8 cellular contexts compared by ENCODE assay signal in the genomic region with DNA sequence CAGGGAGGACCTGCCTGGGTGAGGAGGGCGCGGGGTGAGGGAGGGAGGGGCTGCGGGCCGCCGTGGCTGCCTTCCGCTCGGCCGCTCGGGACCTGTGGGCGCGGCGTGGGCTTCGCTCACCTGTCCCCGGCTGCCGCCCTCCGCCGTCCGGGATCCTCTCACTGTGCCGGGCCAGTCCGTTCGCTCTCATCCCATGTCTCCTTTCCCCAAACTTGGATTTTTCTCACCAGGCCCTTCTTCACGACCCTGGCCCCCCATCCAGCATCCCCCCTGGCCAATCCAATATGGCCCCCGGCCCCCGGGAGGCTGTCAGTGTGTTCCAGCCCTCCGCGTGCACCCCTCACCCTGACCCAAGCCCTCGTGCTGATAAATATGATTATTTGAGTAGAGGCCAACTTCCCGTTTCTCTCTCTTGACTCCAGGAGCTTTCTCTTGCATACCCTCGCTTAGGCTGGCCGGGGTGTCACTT. TPM values are rescaled to one million over a fixed set of nuclear protein-coding genes. Genes with fewer than 3 reads are reported as not detected.
DNase-seq lines count a peak whose midpoint lies in the region; ATAC-seq and TF ChIP-seq lines count a peak whose summit lies in the region.

No MANE protein-coding gene starts in this region.

- TF ChIP-seq CTCF in WERI-Rb-1 (IDR thresholded peaks at IDR 0.05; ENCODE audit: low read depth, low read length) (no peak), cardiac muscle cell (IDR thresholded peaks at IDR 0.05; ENCODE audit: low read depth, low read length) (no peak), gastrocnemius medialis (IDR thresholded peaks at IDR 0.05 in 4 of 5, conservative IDR thresholded peaks at IDR 0.05 in 1 of 5) (no peak)

- H3K27ac ChIP-seq in WERI-Rb-1: peak overlapping the region; percentile 88
- peak overlapping the region; percentile 66 for H3K27ac ChIP-seq in cardiac muscle cell
- H3K27ac ChIP-seq in gastrocnemius medialis: peak overlapping the region; percentile 91 to 98 (median 96)

- no peak for TF ChIP-seq POLR2A in gastrocnemius medialis (IDR thresholded peaks at IDR 0.05)

- peak overlapping the region; percentile 81 for H3K4me3 ChIP-seq in WERI-Rb-1 (ENCODE audit: low read depth, low read length)
- H3K4me3 ChIP-seq in cardiac muscle cell: peak overlapping the region; percentile 84
- H3K4me3 ChIP-seq in gastrocnemius medialis: peak overlapping the region; percentile 80 to 94 (median 86)

- peak; percentile 19 for ATAC-seq in HG02870 (IDR thresholded peaks at IDR 0.05; ENCODE audit: unreplicated experiment)
- peak; percentile 30 to 47 for ATAC-seq in gastrocnemius medialis
- ATAC-seq in GM19328 (IDR thresholded peaks at IDR 0.05; ENCODE audit: unreplicated experiment): no peak
- ATAC-seq in HG03442 (IDR thresholded peaks at IDR 0.05; ENCODE audit: unreplicated experiment): no peak

- in situ Hi-C loops in ACHN (cut with HindIII; ENCODE audit: low pct_ligation_motif_present, low pct_unique_long_range_greater_than_20kb, low sequenced_read_pairs) (no loop called here), gastrocnemius medialis (cut with MboI; ENCODE audit: low sequenced_read_pairs in 4 of 4) (loop anchor here in 1 of 4 donors (10.0 kb wide), 1 partner anchor 55 kb away; no protein-coding TSS in a partner anchor)

- H3K4me1 ChIP-seq in cardiac muscle cell (ENCODE audit: low read depth) (peaks cover 19% of the 10 kb centered on the region), gastrocnemius medialis (peaks cover 17 to 33% of the 10 kb centered on the region in 2 donors)

- intact Hi-C loops in gastrocnemius medialis (cut with DNase I; ENCODE audit: low total_unique reads): loop anchor here (2.0 to 5.0 kb wide), 2 partner anchors 21 to 47 kb away; no protein-coding TSS in a partner anchor

- DNase-seq in ACHN (peak; percentile 9), WERI-Rb-1 (no peak), cardiac muscle cell (ENCODE audit: low read depth in 1 of 2, low spot score in 1 of 2) (no peak), gastrocnemius medialis (no peak), NCI-H526 (lab: John Stamatoyannopoulos, UW) (no peak)

- H3K27me3 ChIP-seq in WERI-Rb-1 (ENCODE audit: insufficient read depth, low read depth, severe bottlenecking) (no peaks in the 10 kb centered on the region), cardiac muscle cell (no peaks in the 10 kb centered on the region), gastrocnemius medialis (no peaks in the 10 kb centered on the region)

- H3K36me3 ChIP-seq in WERI-Rb-1 (peaks cover 29% of the 10 kb centered on the region), cardiac muscle cell (no peaks in the 10 kb centered on the region), gastrocnemius medialis (no peaks in the 10 kb centered on the region)

- H3K9me3 ChIP-seq in WERI-Rb-1 (ENCODE audit: severe bottlenecking): no peaks in the 10 kb centered on the region
- no peaks in the 10 kb centered on the region for H3K9me3 ChIP-seq in cardiac muscle cell (ENCODE audit: low read depth)
- H3K9me3 ChIP-seq in gastrocnemius medialis: no peaks in the 10 kb centered on the region

RNA-seq across cellular contexts. Expression of gene ZBTB48, which starts 0.4 kb away (rescaled TPM):
- total RNA-seq in cardiac muscle cell (38.5 and 46.3 TPM in 2 replicates), gastrocnemius medialis (10 to 100 TPM in 3 of 4 donors, 1 to 10 TPM in 1; 9.3 to 14.5 (median 11.3) TPM)
- 22.4 and 28.8 TPM in 2 replicates for polyA plus RNA-seq in cardiac muscle cell

RNA-seq across cellular contexts. Expression of gene KLHL21, which starts 22.5 kb away (rescaled TPM):
- total RNA-seq in cardiac muscle cell (62.7 and 90.5 TPM in 2 replicates), gastrocnemius medialis (100 to 1,000 TPM; 176 to 481 (median 267) TPM)
- polyA plus RNA-seq in cardiac muscle cell: 37.3 and 40.6 TPM in 2 replicates

RNA-seq across cellular contexts. Expression of gene TAS1R1, which starts 25.0 kb away (rescaled TPM):
- not detected in 2 replicates for total RNA-seq in cardiac muscle cell
- polyA plus RNA-seq in cardiac muscle cell: 0.17 TPM in 1 of 2 replicates, not detected in the other
- not detected for total RNA-seq in gastrocnemius medialis

RNA-seq across cellular contexts. Expression of gene NOL9, which starts 25.8 kb away (rescaled TPM):
- 22.4 and 33.2 TPM in 2 replicates for total RNA-seq in cardiac muscle cell
- 12.9 and 16.7 TPM in 2 replicates for polyA plus RNA-seq in cardiac muscle cell
- total RNA-seq in gastrocnemius medialis: 10 to 100 TPM; 13.6 to 33.0 (median 21.9) TPM

RNA-seq across cellular contexts. Expression of gene PHF13, which starts 33.4 kb away (rescaled TPM):
- total RNA-seq in cardiac muscle cell: 20.6 and 31.6 TPM in 2 replicates
- 16.8 and 25.9 TPM in 2 replicates for polyA plus RNA-seq in cardiac muscle cell
- total RNA-seq in gastrocnemius medialis: 1 to 10 TPM; 4.7 to 8.5 (median 5.3) TPM

Comparison
In these comparisons a context has a peak if more than half of its experiments do, and no peak if none do; other contexts are left out.
1. ATAC-seq: peak in HG02870 (single experiment) and gastrocnemius medialis (2 of 2); none in GM19328 (single experiment) and HG03442 (single experiment).
2. Peak in every context shown above with its lines, with median percentiles within 50 percentile points of each other: H3K27ac ChIP-seq and H3K4me3 ChIP-seq.